In the genomic region with DNA sequence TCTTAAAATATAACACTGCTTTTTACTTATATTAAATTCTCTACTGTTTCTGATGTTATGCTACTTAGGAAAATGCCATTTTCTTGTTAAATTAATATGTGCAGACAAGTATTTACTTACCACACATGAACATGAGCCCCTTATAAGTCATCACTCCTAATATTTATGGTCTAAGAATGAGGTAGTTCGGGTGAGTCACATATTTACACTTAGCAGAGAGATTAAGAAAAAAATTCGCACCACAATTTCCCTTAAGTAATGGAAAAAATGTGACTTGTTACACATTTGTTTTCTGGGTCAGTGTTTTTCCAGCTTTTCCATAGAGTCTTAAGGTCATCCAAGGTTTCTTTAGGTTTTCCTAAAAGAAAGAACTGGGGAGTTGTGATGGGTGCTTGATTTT, we compare ENCODE assay signal across 11 cellular contexts.
DNase-seq lines count a peak whose midpoint lies in the region; ATAC-seq and TF ChIP-seq lines count a peak whose summit lies in the region.
"Had no signal": no experiment of that assay in that cellular context is flagged by ENCODE, and none has a peak within 500 bp of the region (broad histone marks: within the 10 kb centered on the region; RNA-seq: fewer than 3 reads in every experiment).

No MANE protein-coding gene starts in this region.

- H2AFZ ChIP-seq in fibroblast of lung (ENCODE audit: low read length) = no peak overlapping the region

- no peak for TF ChIP-seq CTCF in Peyer's patch (IDR thresholded peaks at IDR 0.05)
- TF ChIP-seq CTCF in fibroblast of lung (conservative IDR thresholded peaks at IDR 0.05 in 1 of 2, IDR thresholded peaks at IDR 0.05 in 1 of 2; ENCODE audit: low read depth in 1 of 2, low read length in 2 of 2) = no peak
- TF ChIP-seq CTCF in dorsolateral prefrontal cortex (IDR thresholded peaks at IDR 0.05 in 54 of 56, conservative IDR thresholded peaks at IDR 0.05 in 2 of 56; ENCODE audit: low read depth in 1 of 56, partially characterized antibody in 56 of 56) = no peak
- TF ChIP-seq CTCF in lower leg skin (IDR thresholded peaks at IDR 0.05) = no peak

- no peak overlapping the region for H3K4me2 ChIP-seq in fibroblast of lung (ENCODE audit: extremely low read depth, insufficient read depth, low read length)

- intact Hi-C loops in dorsolateral prefrontal cortex (cut with DNase I) = loop anchor here (2.0 to 10.0 kb wide), 3 partner anchors 68 to 308 kb away; a partner anchor contains a TSS
- intact Hi-C loops in lower leg skin (cut with DNase I; ENCODE audit: low total_unique reads) = loop anchor here (5.0 kb wide), 2 partner anchors 69 to 109 kb away; a partner anchor contains a TSS

- H3K9ac ChIP-seq in fibroblast of lung (ENCODE audit: insufficient read depth, low read length) = no peak overlapping the region

- H3K4me3 ChIP-seq in Peyer's patch = no peak overlapping the region
- H3K4me3 ChIP-seq in fibroblast of lung (replicated peaks in 1 of 4; ENCODE audit: control extremely low read depth in 1 of 4, insufficient read depth in 1 of 4, low read depth in 3 of 4, low read length in 4 of 4) = no peak overlapping the region
- H3K4me3 ChIP-seq in dorsolateral prefrontal cortex = no peak overlapping the region
- H3K4me3 ChIP-seq in lower leg skin (ENCODE audit: low read depth, poor library complexity, severe bottlenecking) = no peak overlapping the region

- no peaks in the 10 kb centered on the region for H4K20me1 ChIP-seq in fibroblast of lung (ENCODE audit: control insufficient read depth, extremely low read depth, insufficient read depth, low read length)

- no peak for TF ChIP-seq POLR2A in Peyer's patch (IDR thresholded peaks at IDR 0.05)
- no peak for TF ChIP-seq POLR2A in lower leg skin (IDR thresholded peaks at IDR 0.05)

- H3K4me1 ChIP-seq in Peyer's patch (no peaks in the 10 kb centered on the region), fibroblast of lung (ENCODE audit: control insufficient read depth, extremely low read depth, insufficient read depth, low read length) (no peaks in the 10 kb centered on the region)

- ATAC-seq in HG02938 (IDR thresholded peaks at IDR 0.05; ENCODE audit: unreplicated experiment) = no peak
- ATAC-seq: activated T-helper 17 cell treated with anti-CD3 and anti-CD28 coated beads, Interleukin-2, amount 50 U/mL, for 72 hours had no signal

- no peaks in the 10 kb centered on the region for H3K9me3 ChIP-seq in Peyer's patch
- no peaks in the 10 kb centered on the region for H3K9me3 ChIP-seq in fibroblast of lung (ENCODE audit: control insufficient read depth, insufficient read depth, low read depth, low read length)

- H3K27ac ChIP-seq in Peyer's patch = peak overlapping the region in 3 of 4 donors; percentile 12 to 61 (median 30)
- H3K27ac ChIP-seq in fibroblast of lung (ENCODE audit: insufficient read depth, low read length) = no peak overlapping the region
- no peak overlapping the region for H3K27ac ChIP-seq in dorsolateral prefrontal cortex

- no peaks in the 10 kb centered on the region for H3K27me3 ChIP-seq in Peyer's patch
- H3K27me3 ChIP-seq in fibroblast of lung (ENCODE audit: control insufficient read depth, insufficient read depth, low read length) = no peaks in the 10 kb centered on the region
- peaks cover 0 to 6% (median 0%) of the 10 kb centered on the region in 45 donors for H3K27me3 ChIP-seq in dorsolateral prefrontal cortex

- WGBS in lower leg skin, 2 donors = 41 to 46% methylated on average over 2 of the region's 2 CpGs

- no peaks in the 10 kb centered on the region for H3K79me2 ChIP-seq in fibroblast of lung (ENCODE audit: control insufficient read depth, insufficient read depth, low read length)

- DNase-seq in A172 (ENCODE audit: low spot score) (peak; percentile 0), Peyer's patch (no peak), fibroblast of lung (ENCODE audit: low read depth in 2 of 2) (peak; percentile 83 to 89), non-pigmented ciliary epithelial cell (ENCODE audit: low read depth) (peak; percentile 77), dorsolateral prefrontal cortex (no peak), mucosa of gallbladder (ENCODE audit: low spot score) (no peak), lower leg skin (ENCODE audit: low spot score in 2 of 2) (no peak)
- DNase-seq: HFFc6, NCI-H1930 had no signal

- H3K36me3 ChIP-seq in Peyer's patch (no peaks in the 10 kb centered on the region), fibroblast of lung (ENCODE audit: control insufficient read depth, insufficient read depth, low read length) (no peaks in the 10 kb centered on the region)

Comparison
In these comparisons a context has a peak if more than half of its experiments do, and no peak if none do; other contexts are left out.
1. DNase-seq: peak in A172 (single experiment), fibroblast of lung (2 of 2) and non-pigmented ciliary epithelial cell (single experiment); none in Peyer's patch (0 of 3), dorsolateral prefrontal cortex (0 of 10), mucosa of gallbladder (single experiment) and lower leg skin (0 of 2).
2. H3K27ac ChIP-seq: peak in Peyer's patch (3 of 4); none in fibroblast of lung (single experiment) and dorsolateral prefrontal cortex (0 of 59).